Comparison of ENCODE assay signal across 11 cellular contexts in genomic region chr4:136036744-136037143, GRCh38.
DNase-seq lines count a peak whose midpoint lies in the region; ATAC-seq, FAIRE-seq and TF ChIP-seq lines count a peak whose summit lies in the region.
"Had no signal": no experiment of that assay in that cellular context is flagged by ENCODE, and none has a peak within 500 bp of the region (broad histone marks: within the 10 kb centered on the region; RNA-seq: fewer than 3 reads in every experiment).

No MANE protein-coding gene starts in this region.

- in situ Hi-C loops in HepG2 (cut with HindIII; ENCODE audit: extremely low pct_ligation_motif_present, low pct_unique_long_range_greater_than_20kb) = no loop called here

- H3K9ac ChIP-seq in HepG2 (ENCODE audit: insufficient read depth, low read depth, low read length) = no peak overlapping the region

- H3K4me1 Mint-ChIP-seq in activated CD4-positive, alpha-beta T cell treated with anti-CD3 and anti-CD28 coated beads, Interleukin-2, amount 10 ng/mL, durations not matched to agents 7 days and 5 days = no peaks in the 10 kb centered on the region

- no peaks in the 10 kb centered on the region for H4K20me1 ChIP-seq in HepG2 (ENCODE audit: insufficient read depth, low read length)

- ATAC-seq in HepG2 (no peak), right lobe of liver (no peak), right cardiac atrium (no peak)

- WGBS in HepG2 (ENCODE audit: low lambda C conversion rate) = 35% methylated on average over 1 of the region's 1 CpG
- 64% methylated on average over 1 of the region's 1 CpG for whole genome bisulfite sequencing in right lobe of liver (ENCODE audit: insufficient coverage, low coverage, low lambda C conversion rate, missing lambda C conversion rate)
- WGBS in right cardiac atrium = 89% methylated on average over 1 of the region's 1 CpG

- H3K4me3 ChIP-seq in HepG2 (replicated peaks in 1 of 3; ENCODE audit: insufficient read depth in 1 of 3, low read depth in 2 of 3, low read length in 3 of 3) = no peak overlapping the region
- no peak overlapping the region for H3K4me3 ChIP-seq in right lobe of liver
- no peak overlapping the region for H3K4me3 ChIP-seq in fibroblast of mammary gland (ENCODE audit: control insufficient read depth, low read depth, low read length)
- H3K4me3 ChIP-seq in right cardiac atrium (ENCODE audit: low read length) = no peak overlapping the region

- H3K9me3 ChIP-seq in HepG2 (ENCODE audit: low read length) (no peaks in the 10 kb centered on the region), right lobe of liver (no peaks in the 10 kb centered on the region), right cardiac atrium (ENCODE audit: control insufficient read depth, low read length) (no peaks in the 10 kb centered on the region)

- no peak overlapping the region for H3K4me2 ChIP-seq in HepG2 (ENCODE audit: low read depth, low read length)

- no peaks in the 10 kb centered on the region for H3K4me1 ChIP-seq in HepG2 (ENCODE audit: insufficient read depth, low read length)
- no peaks in the 10 kb centered on the region for H3K4me1 ChIP-seq in right lobe of liver
- no peaks in the 10 kb centered on the region for H3K4me1 ChIP-seq in right cardiac atrium (ENCODE audit: control insufficient read depth, insufficient read depth, low read length)

- TF ChIP-seq CTCF in HepG2 (CRISPR knock-in tag; IDR thresholded peaks at IDR 0.05) (no peak), right lobe of liver (IDR thresholded peaks at IDR 0.05) (no peak), fibroblast of mammary gland (conservative IDR thresholded peaks at IDR 0.05; ENCODE audit: control insufficient read depth, insufficient read depth, low read depth, low read length) (no peak)

- FAIRE-seq in HepG2 (lab: Jason Lieb, UNC) = no peak

- no peak overlapping the region for H3K4me3 Mint-ChIP-seq in activated CD4-positive, alpha-beta T cell treated with anti-CD3 and anti-CD28 coated beads, Interleukin-2, amount 10 ng/mL, durations not matched to agents 7 days and 5 days

- H3K27ac Mint-ChIP-seq in activated CD4-positive, alpha-beta T cell treated with anti-CD3 and anti-CD28 coated beads, Interleukin-2, amount 10 ng/mL, durations not matched to agents 7 days and 5 days = no peak overlapping the region

- H3K27ac ChIP-seq in HepG2 (ENCODE audit: extremely low read length, insufficient read depth, low read length) (no peak overlapping the region), right lobe of liver (no peak overlapping the region), right cardiac atrium (ENCODE audit: low read length) (no peak overlapping the region)

- intact Hi-C loops in HepG2 (cut with micrococcal nuclease; ENCODE audit: unreplicated experiment) (no loop called here), right lobe of liver (cut with DNase I) (no loop called here), right cardiac atrium (cut with DNase I) (no loop called here)

- no peaks in the 10 kb centered on the region for H3K9me3 Mint-ChIP-seq in activated CD4-positive, alpha-beta T cell treated with anti-CD3 and anti-CD28 coated beads, Interleukin-2, amount 10 ng/mL, durations not matched to agents 7 days and 5 days

- no peak for TF ChIP-seq POLR2A in HepG2 (IDR thresholded peaks at IDR 0.05; ENCODE audit: insufficient read depth in 1 of 2, low read depth in 2 of 2, low read length in 2 of 2)
- TF ChIP-seq POLR2A in right lobe of liver (IDR thresholded peaks at IDR 0.05) = no peak

- no peak overlapping the region for H2AFZ ChIP-seq in HepG2 (ENCODE audit: low read length)

- POLR2A ChIA-PET in HepG2 (lab: Yijun Ruan, JAX) = no interaction called here
- POLR2A ChIA-PET in activated CD4-positive, alpha-beta T cell treated with anti-CD3 and anti-CD28 coated beads, Interleukin-2, amount 10 ng/mL, durations not matched to agents 7 days and 5 days (lab: Charles Lee) = no interaction called here

- no TSS peak for BruUV-seq in HepG2 (replicated peaks; lab: Mats Ljungman, UMichigan)

- DNase-seq in HepG2 (ENCODE audit: low spot score) (no peak), right lobe of liver (no peak), SKM-1 treated with dmso at 0.1 percent for 144 hours (lab: John Stamatoyannopoulos, UW; ENCODE audit: unreplicated experiment) (peak; percentile 80), fibroblast of mammary gland (ENCODE audit: low read depth) (peak; percentile 83), DMS114 treated with DMSO at 0.1 percent for 48 hours (lab: John Stamatoyannopoulos, UW; ENCODE audit: unreplicated experiment) (no peak), NCI-H510A treated with DMSO at 0.1 percent for 48 hours (lab: John Stamatoyannopoulos, UW) (no peak), right cardiac atrium (no peak)
- DNase-seq in activated CD4-positive, alpha-beta T cell treated with anti-CD3 and anti-CD28 coated beads, Interleukin-2, amount 10 ng/mL, durations not matched to agents 7 days and 5 days = no peak
- DNase-seq: activated naive CD4-positive, alpha-beta T cell treated with anti-CD3 and anti-CD28 coated beads, Interleukin-2, amount 50 U/mL, for 16 hours; hypothalamus; NCI-H1694 treated with DMSO at 0.1 percent for 48 hours had no signal

- no peaks in the 10 kb centered on the region for H3K27me3 Mint-ChIP-seq in activated CD4-positive, alpha-beta T cell treated with anti-CD3 and anti-CD28 coated beads, Interleukin-2, amount 10 ng/mL, durations not matched to agents 7 days and 5 days

- TF ChIP-seq EP300 in HepG2 (IDR thresholded peaks at IDR 0.05; ENCODE audit: low read depth in 2 of 2, low read length in 2 of 2) = no peak
- TF ChIP-seq EP300 in HepG2 (CRISPR knock-in tag; IDR thresholded peaks at IDR 0.05; ENCODE audit: borderline replicate concordance) = no peak

- H3K36me3 ChIP-seq in HepG2 (replicated peaks in 1 of 2; ENCODE audit: control insufficient read depth in 1 of 2, insufficient read depth in 2 of 2, low read length in 2 of 2) (no peaks in the 10 kb centered on the region), right lobe of liver (no peaks in the 10 kb centered on the region)

- CTCF ChIA-PET in HepG2 (lab: Yijun Ruan, JAX; ENCODE audit: low intra/inter-chr PET ratio, low total read pairs) = no interaction called here
- CTCF ChIA-PET in activated CD4-positive, alpha-beta T cell treated with anti-CD3 and anti-CD28 coated beads, Interleukin-2, amount 10 ng/mL, durations not matched to agents 7 days and 5 days (lab: Charles Lee) = no interaction called here

- no peaks in the 10 kb centered on the region for H3K79me2 ChIP-seq in HepG2 (ENCODE audit: insufficient read depth, low read length)

- no peak for TF ChIP-seq RAD21 in HepG2 (CRISPR knock-in tag; IDR thresholded peaks at IDR 0.05)

- H3K27me3 ChIP-seq in HepG2 (ENCODE audit: control insufficient read depth in 1 of 2, insufficient read depth in 2 of 2, low read length in 2 of 2) = no peaks in the 10 kb centered on the region; a peak in 1 of 5 replicates
- H3K27me3 ChIP-seq in right lobe of liver = peaks cover 0 to 4% of the 10 kb centered on the region in 2 donors
- H3K27me3 ChIP-seq in right cardiac atrium (ENCODE audit: control insufficient read depth, insufficient read depth) = no peaks in the 10 kb centered on the region

- no peaks in the 10 kb centered on the region for H3K36me3 Mint-ChIP-seq in activated CD4-positive, alpha-beta T cell treated with anti-CD3 and anti-CD28 coated beads, Interleukin-2, amount 10 ng/mL, durations not matched to agents 7 days and 5 days (ENCODE audit: low read depth)

TF ChIP-seq in HepG2, 621 proteins besides CTCF, POLR2A, EP300 and RAD21:
- no peak for TF ChIP-seq FOSL1 (CRISPR knock-in tag; IDR thresholded peaks at IDR 0.05; ENCODE audit: borderline replicate concordance)
- TF ChIP-seq CEBPB (IDR thresholded peaks at IDR 0.05; ENCODE audit: borderline replicate concordance, low read depth, low read length) = peak; percentile 64
- no peak for TF ChIP-seq TCF12 (IDR thresholded peaks at IDR 0.05)
- TF ChIP-seq TCF12 (CRISPR knock-in tag; IDR thresholded peaks at IDR 0.05) = no peak
TF ChIP-seq in HepG2: peak in this region for 1.

Comparison
In these comparisons a context has a peak if more than half of its experiments do, and no peak if none do; other contexts are left out.
1. DNase-seq: peak in SKM-1 treated with dmso at 0.1 percent for 144 hours (single experiment) and fibroblast of mammary gland (single experiment); none in HepG2 (single experiment), right lobe of liver (0 of 3), activated CD4-positive, alpha-beta T cell treated with anti-CD3 and anti-CD28 coated beads, Interleukin-2, amount 10 ng/mL, durations not matched to agents 7 days and 5 days (single experiment), DMS114 treated with DMSO at 0.1 percent for 48 hours (single experiment), NCI-H510A treated with DMSO at 0.1 percent for 48 hours (single experiment) and right cardiac atrium (0 of 3).